ENCODE assay signal across 1 cellular context in the genomic region with DNA sequence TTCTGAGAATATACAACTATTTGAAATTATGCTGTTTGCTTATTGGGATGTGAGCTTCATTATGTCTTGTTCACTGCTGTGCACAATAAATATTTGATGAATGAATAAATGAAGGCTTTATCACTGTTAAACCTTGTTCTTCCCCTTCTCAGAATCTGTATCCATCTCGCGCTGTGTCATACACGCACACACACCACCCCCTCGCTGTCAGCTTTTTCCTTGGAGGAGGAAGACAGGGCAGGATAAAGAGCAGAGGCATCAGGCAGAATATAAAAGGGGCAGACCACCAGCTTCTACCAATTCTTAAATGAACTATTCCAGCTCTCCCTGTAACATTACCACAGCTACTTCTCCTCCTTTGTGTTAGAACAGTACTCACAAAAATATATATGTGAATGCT.
TF ChIP-seq lines count a peak whose summit lies in the region.

No MANE protein-coding gene starts in this region.

TF ChIP-seq in GM12891, 5 proteins besides CTCF, POLR2A, EP300 and RAD21 (continued from another document):
- no peak for TF ChIP-seq POLR2AphosphoS5 (IDR thresholded peaks at IDR 0.05; ENCODE audit: low read depth, low read length)
